In the genomic region with DNA sequence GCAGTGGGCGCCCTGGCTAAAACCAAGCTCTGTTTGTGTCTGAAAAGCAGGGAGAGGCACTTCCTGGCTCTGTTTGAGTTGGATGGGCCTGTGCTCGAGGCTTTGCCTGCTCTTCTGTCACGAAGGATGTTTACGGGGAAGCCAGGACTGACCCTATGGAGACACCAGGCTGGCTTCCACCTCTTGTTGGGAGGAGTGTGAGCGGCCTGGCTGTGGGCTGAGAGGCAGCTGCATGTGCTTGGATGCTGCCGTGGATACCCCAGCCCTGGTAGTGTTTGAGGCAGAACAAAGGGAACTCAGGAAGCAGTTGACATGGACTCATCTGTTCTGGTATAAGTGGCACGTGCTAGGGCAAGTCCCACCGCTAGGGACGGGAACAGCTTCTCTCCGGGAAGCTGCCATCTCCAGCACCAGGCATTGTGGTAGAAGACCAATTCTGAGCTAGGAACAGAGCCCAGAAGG, we compare ENCODE assay signal across 17 cellular contexts. TPM values are rescaled to one million over a fixed set of nuclear protein-coding genes. Genes with fewer than 3 reads are reported as not detected.
DNase-seq lines count a peak whose midpoint lies in the region; FAIRE-seq and TF ChIP-seq lines count a peak whose summit lies in the region.
"Had no signal": no experiment of that assay in that cellular context is flagged by ENCODE, and none has a peak within 500 bp of the region (broad histone marks: within the 10 kb centered on the region; RNA-seq: fewer than 3 reads in every experiment).

No MANE protein-coding gene starts in this region.

- TF ChIP-seq POLR2A in breast epithelium (IDR thresholded peaks at IDR 0.05) (no peak), thyroid gland (IDR thresholded peaks at IDR 0.05) (no peak)

- H3K9me3 ChIP-seq in breast epithelium: peaks cover 4 to 6% of the 10 kb centered on the region in 2 donors
- H3K9me3 ChIP-seq in endodermal cell (ENCODE audit: control insufficient read depth, low read length): peaks cover 15% of the 10 kb centered on the region
- no peaks in the 10 kb centered on the region for H3K9me3 ChIP-seq in thyroid gland
- H3K9me3 ChIP-seq: pancreas had no signal

- BruUV-seq in MCF 10A (replicated peaks; lab: Mats Ljungman, UMichigan): no TSS peak

- no peak overlapping the region for H3K4me3 Mint-ChIP-seq in MCF 10A (ENCODE audit: unreplicated experiment)
- no peak overlapping the region for H3K4me3 Mint-ChIP-seq in endodermal cell
- H3K4me3 Mint-ChIP-seq: activated B cell treated with CpG ODN at 0.5 μM for 24 hours; CD8-positive, alpha-beta T cell; stimulated activated naive CD8-positive, alpha-beta T cell treated with anti-CD3 and anti-CD28 coated beads, Interleukin-15, amount 100 ng/mL, for 72 hours; T-helper 17 cell had no signal

- no peak overlapping the region for H3K9ac ChIP-seq in endodermal cell (ENCODE audit: extremely low read depth, low read length, poor library complexity, severe bottlenecking)

- 83 to 87% methylated on average over 9 to 10 of the region's 10 CpGs for WGBS in endodermal cell (ENCODE audit: insufficient coverage in 1 of 2, insufficient read length in 1 of 2), 2 experiments
- 69 to 80% methylated on average over 8 to 10 of the region's 10 CpGs for WGBS in thyroid gland, 2 donors

- H3K27ac Mint-ChIP-seq in MCF 10A (ENCODE audit: low read depth, unreplicated experiment) (no peak overlapping the region), endodermal cell (no peak overlapping the region)
- H3K27ac Mint-ChIP-seq: activated B cell treated with CpG ODN at 0.5 μM for 24 hours; activated T-helper 2 cell treated with anti-CD3 and anti-CD28 coated beads, Interferon-gamma antibody, Interleukin-2, Interleukin-4, amounts not matched to agents 10 μg/mL and 5 μg/mL and 100 μg/mL, durations not matched to agents 14 hours and 24 hours and 36 hours; CD8-positive, alpha-beta T cell; T-helper 17 cell had no signal

- intact Hi-C loops in breast epithelium (cut with DNase I; ENCODE audit: low total_unique reads) (no loop called here), MCF 10A (cut with micrococcal nuclease) (no loop called here), thyroid gland (cut with DNase I) (no loop called here)

- H3K4me3 ChIP-seq in breast epithelium: no peak overlapping the region
- H3K4me3 ChIP-seq in endodermal cell (ENCODE audit: low read length): no peak overlapping the region
- no peak overlapping the region for H3K4me3 ChIP-seq in thyroid gland (replicated peaks in 1 of 3)
- H3K4me3 ChIP-seq: pancreas had no signal

- H3K27me3 Mint-ChIP-seq in MCF 10A (ENCODE audit: insufficient read depth, unreplicated experiment) (no peaks in the 10 kb centered on the region), endodermal cell (ENCODE audit: insufficient read depth) (peaks cover 4% of the 10 kb centered on the region)
- H3K27me3 Mint-ChIP-seq: activated B cell treated with CpG ODN at 0.5 μM for 24 hours; stimulated activated naive CD8-positive, alpha-beta T cell treated with anti-CD3 and anti-CD28 coated beads, Interleukin-15, amount 100 ng/mL, for 72 hours had no signal

- no peaks in the 10 kb centered on the region for H3K36me3 Mint-ChIP-seq in MCF 10A (ENCODE audit: insufficient read depth, unreplicated experiment)
- no peaks in the 10 kb centered on the region for H3K36me3 Mint-ChIP-seq in endodermal cell (ENCODE audit: low read depth)
- H3K36me3 Mint-ChIP-seq: CD8-positive, alpha-beta T cell had no signal

- H3K36me3 ChIP-seq in breast epithelium: no peaks in the 10 kb centered on the region
- no peaks in the 10 kb centered on the region for H3K36me3 ChIP-seq in endodermal cell (ENCODE audit: control insufficient read depth, insufficient read depth, low read length)
- H3K36me3 ChIP-seq in thyroid gland: no peaks in the 10 kb centered on the region
- H3K36me3 ChIP-seq: pancreas had no signal

- TF ChIP-seq CTCF in breast epithelium (IDR thresholded peaks at IDR 0.05) (no peak), MCF 10A (IDR thresholded peaks at IDR 0.05; ENCODE audit: unreplicated experiment) (no peak), endodermal cell (conservative IDR thresholded peaks at IDR 0.05) (no peak), thyroid gland (IDR thresholded peaks at IDR 0.05) (no peak)

- peaks cover 0 to 10% of the 10 kb centered on the region in 2 donors for H3K4me1 ChIP-seq in breast epithelium
- no peaks in the 10 kb centered on the region for H3K4me1 ChIP-seq in endodermal cell (ENCODE audit: control insufficient read depth, insufficient read depth, low read length)
- H3K4me1 ChIP-seq in thyroid gland: peaks cover 8 to 16% of the 10 kb centered on the region in 2 donors
- H3K4me1 ChIP-seq: pancreas had no signal

- no peak for FAIRE-seq in RCC 7860 (lab: Jason Lieb, UNC)
- FAIRE-seq: kidney, pancreas had no signal

- CTCF ChIA-PET in MCF 10A (lab: Yijun Ruan, JAX): interaction anchor here (0.8 kb wide), 1 partner anchor 527 kb away, joined by 3 read pairs; no protein-coding TSS in a partner anchor

- POLR2A ChIA-PET in MCF 10A (lab: Yijun Ruan, JAX): no interaction called here

- H3K4me1 Mint-ChIP-seq in MCF 10A (ENCODE audit: insufficient read depth, unreplicated experiment): no peaks in the 10 kb centered on the region
- no peaks in the 10 kb centered on the region for H3K4me1 Mint-ChIP-seq in endodermal cell
- H3K4me1 Mint-ChIP-seq: activated B cell treated with CpG ODN at 0.5 μM for 24 hours; stimulated activated naive CD8-positive, alpha-beta T cell treated with anti-CD3 and anti-CD28 coated beads, Interleukin-15, amount 100 ng/mL, for 72 hours had no signal

- H3K9me3 Mint-ChIP-seq in MCF 10A (ENCODE audit: unreplicated experiment): no peaks in the 10 kb centered on the region
- peaks cover 18% of the 10 kb centered on the region for H3K9me3 Mint-ChIP-seq in endodermal cell

- DNase-seq in breast epithelium (ENCODE audit: low spot score in 2 of 2): peak in 1 of 2 donors; percentile 33
- no peak for DNase-seq in MCF 10A (ENCODE audit: unreplicated experiment)
- peak; percentile 25 for DNase-seq in endodermal cell
- peak; percentile 79 for DNase-seq in mesenteric fat pad (ENCODE audit: low spot score)
- DNase-seq in thyroid gland: no peak
- DNase-seq in NCI-H524 treated with DMSO at 0.1 percent for 48 hours (lab: John Stamatoyannopoulos, UW): no peak
- no peak for DNase-seq in RCC 7860 (ENCODE audit: low spot score)
- DNase-seq in GOT3 (lab: John Stamatoyannopoulos, UW): no peak
- DNase-seq: activated B cell treated with CpG ODN at 0.5 μM for 24 hours; amygdala; kidney; NCI-H2227 treated with DMSO at 0.1 percent for 48 hours; stimulated activated naive CD8-positive, alpha-beta T cell treated with anti-CD3 and anti-CD28 coated beads, Interleukin-15, amount 100 ng/mL, for 72 hours had no signal

- H3K27ac ChIP-seq in breast epithelium (peak overlapping the region; percentile 5 to 66), endodermal cell (ENCODE audit: low read depth, low read length) (no peak overlapping the region), thyroid gland (peak overlapping the region in 2 of 3 donors; percentile 36 to 74)
- H3K27ac ChIP-seq: pancreas had no signal

- H3K27me3 ChIP-seq in breast epithelium (no peaks in the 10 kb centered on the region), endodermal cell (ENCODE audit: control insufficient read depth, insufficient read depth, low read length, poor library complexity, severe bottlenecking) (no peaks in the 10 kb centered on the region), thyroid gland (no peaks in the 10 kb centered on the region)
- H3K27me3 ChIP-seq: pancreas had no signal

RNA-seq across cellular contexts. Expression of gene SLC41A3, which starts 17.6 kb away (rescaled TPM):
- total RNA-seq in breast epithelium (10 to 100 TPM; 42.6 to 53.7 (median 50.1) TPM), MCF 10A (2022) (34.9 and 43.2 TPM in 2 replicates), endodermal cell (10 to 100 TPM; 46.8 to 50.4 TPM), mesenteric fat pad (35.7 TPM), thyroid gland (10 to 100 TPM; 56.1 to 72.2 (median 59.7) TPM)
- polyA plus RNA-seq in endodermal cell (2013, experiment 1 of 2): 48.2 TPM
- 42.7 TPM for polyA plus RNA-seq in endodermal cell (2013, experiment 2 of 2)

Comparison
In these comparisons a context has a peak if more than half of its experiments do, and no peak if none do; other contexts are left out.
1. DNase-seq: peak in endodermal cell (single experiment) and mesenteric fat pad (single experiment); none in MCF 10A (single experiment), thyroid gland (0 of 2), NCI-H524 treated with DMSO at 0.1 percent for 48 hours (single experiment), RCC 7860 (single experiment) and GOT3 (single experiment).